ENCODE assay signal across 8 cellular contexts in the genomic region with DNA sequence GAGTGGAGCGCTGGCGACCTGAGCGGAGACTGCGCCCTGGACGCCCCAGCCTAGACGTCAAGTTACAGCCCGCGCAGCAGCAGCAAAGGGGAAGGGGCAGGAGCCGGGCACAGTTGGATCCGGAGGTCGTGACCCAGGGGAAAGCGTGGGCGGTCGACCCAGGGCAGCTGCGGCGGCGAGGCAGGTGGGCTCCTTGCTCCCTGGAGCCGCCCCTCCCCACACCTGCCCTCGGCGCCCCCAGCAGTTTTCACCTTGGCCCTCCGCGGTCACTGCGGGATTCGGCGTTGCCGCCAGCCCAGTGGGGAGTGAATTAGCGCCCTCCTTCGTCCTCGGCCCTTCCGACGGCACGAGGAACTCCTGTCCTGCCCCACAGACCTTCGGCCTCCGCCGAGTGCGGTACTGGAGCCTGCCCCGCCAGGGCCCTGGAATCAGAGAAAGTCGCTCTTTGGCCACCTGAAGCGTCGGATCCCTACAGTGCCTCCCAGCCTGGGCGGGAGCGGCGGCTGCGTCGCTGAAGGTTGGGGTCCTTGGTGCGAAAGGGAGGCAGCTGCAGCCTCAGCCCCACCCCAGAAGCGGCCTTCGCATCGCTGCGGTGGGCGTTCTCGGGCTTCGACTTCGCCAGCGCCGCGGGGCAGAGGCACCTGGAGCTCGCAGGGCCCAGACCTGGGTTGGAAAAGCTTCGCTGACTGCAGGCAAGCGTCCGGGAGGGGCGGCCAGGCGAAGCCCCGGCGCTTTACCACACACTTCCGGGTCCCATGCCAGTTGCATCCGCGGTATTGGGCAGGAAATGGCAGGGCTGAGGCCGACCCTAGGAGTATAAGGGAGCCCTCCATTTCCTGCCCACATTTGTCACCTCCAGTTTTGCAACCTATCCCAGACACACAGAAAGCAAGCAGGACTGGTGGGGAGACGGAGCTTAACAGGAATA. TPM values are rescaled to one million over a fixed set of nuclear protein-coding genes. Genes with fewer than 3 reads are reported as not detected.
DNase-seq lines count a peak whose midpoint lies in the region; ATAC-seq and TF ChIP-seq lines count a peak whose summit lies in the region.

No MANE protein-coding gene starts in this region.

- no peaks in the 10 kb centered on the region for H3K36me3 Mint-ChIP-seq in activated CD4-positive, alpha-beta T cell treated with anti-CD3 and anti-CD28 coated beads for 36 hours (ENCODE audit: low read depth)
- H3K36me3 Mint-ChIP-seq in naive B cell, result peaks cover 0 to 4% of the 10 kb centered on the region in 2 donors

- TF ChIP-seq CTCF in thoracic aorta (IDR thresholded peaks at IDR 0.05), result no peak
- no peak for TF ChIP-seq CTCF in WERI-Rb-1 (IDR thresholded peaks at IDR 0.05; ENCODE audit: low read depth, low read length)

- no peaks in the 10 kb centered on the region for H3K36me3 ChIP-seq in thoracic aorta
- no peaks in the 10 kb centered on the region for H3K36me3 ChIP-seq in WERI-Rb-1

- no peaks in the 10 kb centered on the region for H3K9me3 Mint-ChIP-seq in activated CD4-positive, alpha-beta T cell treated with anti-CD3 and anti-CD28 coated beads for 36 hours (ENCODE audit: low read depth)
- no peaks in the 10 kb centered on the region for H3K9me3 Mint-ChIP-seq in naive B cell

- H3K9me3 ChIP-seq in thoracic aorta (no peaks in the 10 kb centered on the region), WERI-Rb-1 (ENCODE audit: severe bottlenecking) (no peaks in the 10 kb centered on the region)

- POLR2A ChIA-PET in activated CD4-positive, alpha-beta T cell treated with anti-CD3 and anti-CD28 coated beads for 36 hours (lab: Charles Lee), result interaction anchor here (0.6 to 1.3 kb wide), 2 partner anchors 13 to 16 kb away, joined by 3 to 4 read pairs; no protein-coding TSS in a partner anchor

- H3K27me3 Mint-ChIP-seq in activated CD4-positive, alpha-beta T cell treated with anti-CD3 and anti-CD28 coated beads for 36 hours, result peaks cover 12% of the 10 kb centered on the region
- peaks cover 5 to 19% (median 10%) of the 10 kb centered on the region in 3 donors for H3K27me3 Mint-ChIP-seq in naive B cell

- DNase-seq in GF-D8 (lab: John Stamatoyannopoulos, UW) (peak; percentile 94), naive B cell (peak; percentile 82), thoracic aorta (ENCODE audit: low spot score) (no peak), WERI-Rb-1 (no peak), NCI-H187 (lab: John Stamatoyannopoulos, UW) (no peak)
- peak; percentile 74 for DNase-seq in activated CD4-positive, alpha-beta T cell treated with anti-CD3 and anti-CD28 coated beads for 36 hours
- DNase-seq in effector CD4-positive, alpha-beta T cell, result peak; percentile 41

- H3K4me1 ChIP-seq in thoracic aorta (ENCODE audit: control insufficient read depth in 1 of 2, low read depth in 2 of 2), result peaks cover 3 to 34% of the 10 kb centered on the region in 2 donors

- peak overlapping the region; percentile 80 for H3K27ac Mint-ChIP-seq in activated CD4-positive, alpha-beta T cell treated with anti-CD3 and anti-CD28 coated beads for 36 hours
- H3K27ac Mint-ChIP-seq in naive B cell, result peak overlapping the region in 5 of 6 donors; percentile 84 to 99 (median 91)

- intact Hi-C loops in activated CD4-positive, alpha-beta T cell treated with anti-CD3 and anti-CD28 coated beads for 36 hours (cut with DNase I, micrococcal nuclease), result loop anchor here in 1 of 2 experiments (1.0 to 10.0 kb wide), 3 partner anchors 64 to 877 kb away; a partner anchor contains a TSS

- ATAC-seq in HG02943 (IDR thresholded peaks at IDR 0.05; ENCODE audit: low read depth, unreplicated experiment) (peak; percentile 81), naive B cell (ENCODE audit: low read depth in 2 of 2) (peak; percentile 88 to 89), thoracic aorta (ENCODE audit: insufficient number of reproducible peaks, low FRiP score, low read depth) (no peak)
- ATAC-seq in activated CD4-positive, alpha-beta T cell treated with anti-CD3 and anti-CD28 coated beads for 36 hours, result peak; percentile 83

- peak overlapping the region; percentile 63 for H3K4me3 Mint-ChIP-seq in activated CD4-positive, alpha-beta T cell treated with anti-CD3 and anti-CD28 coated beads for 36 hours
- H3K4me3 Mint-ChIP-seq in naive B cell, result peak overlapping the region; percentile 82 to 96 (median 92)

- H3K27me3 ChIP-seq in thoracic aorta (replicated peaks; ENCODE audit: insufficient read depth) (peaks cover 5% of the 10 kb centered on the region), WERI-Rb-1 (ENCODE audit: insufficient read depth, low read depth, severe bottlenecking) (no peaks in the 10 kb centered on the region)

- H3K4me3 ChIP-seq in thoracic aorta, result peak overlapping the region; percentile 75
- H3K4me3 ChIP-seq in WERI-Rb-1 (ENCODE audit: low read depth, low read length), result no peak overlapping the region

- peaks cover 20% of the 10 kb centered on the region for H3K4me1 Mint-ChIP-seq in activated CD4-positive, alpha-beta T cell treated with anti-CD3 and anti-CD28 coated beads for 36 hours
- H3K4me1 Mint-ChIP-seq in naive B cell, result peaks cover 29 to 38% (median 31%) of the 10 kb centered on the region in 3 donors

- CTCF ChIA-PET in activated CD4-positive, alpha-beta T cell treated with anti-CD3 and anti-CD28 coated beads for 36 hours (lab: Charles Lee), result interaction anchor here (0.6 to 1.6 kb wide), 9 partner anchors 9 to 190 kb away, joined by 4 to 11 read pairs (median 5); no protein-coding TSS in a partner anchor

- no peak overlapping the region for H3K27ac ChIP-seq in thoracic aorta
- no peak overlapping the region for H3K27ac ChIP-seq in WERI-Rb-1

RNA-seq across cellular contexts. Expression of a gene that starts 4.2 kb away (rescaled TPM):
- total RNA-seq in activated CD4-positive, alpha-beta T cell treated with anti-CD3 and anti-CD28 coated beads for 36 hours, result under 1 TPM; 0.53 to 0.58 TPM
- polyA plus RNA-seq in naive B cell (ENCODE audit: low read depth in 6 of 6), result under 1 TPM in 4 of 6 donors, not detected in 2; 0.16 to 0.62 (median 0.24) TPM
- total RNA-seq in thoracic aorta, result 1 to 10 TPM in 1 of 2 donors, not detected in 1; 4.7 TPM

RNA-seq across cellular contexts. Expression of a gene that starts 19.7 kb away (rescaled TPM):
- 10 to 100 TPM; 21.1 to 23.4 TPM for total RNA-seq in activated CD4-positive, alpha-beta T cell treated with anti-CD3 and anti-CD28 coated beads for 36 hours
- 10 to 100 TPM in 1 of 6 donors, 1 to 10 TPM in 5; 4.8 to 13.0 (median 6.7) TPM for polyA plus RNA-seq in naive B cell (ENCODE audit: low read depth in 6 of 6)
- 10 to 100 TPM; 21.0 to 39.0 TPM for total RNA-seq in thoracic aorta

RNA-seq across cellular contexts. Expression of a gene that starts 20.1 kb away (rescaled TPM):
- 10 to 100 TPM; 26.5 to 28.1 TPM for total RNA-seq in activated CD4-positive, alpha-beta T cell treated with anti-CD3 and anti-CD28 coated beads for 36 hours
- polyA plus RNA-seq in naive B cell (ENCODE audit: low read depth in 6 of 6), result 10 to 100 TPM; 17.1 to 29.0 (median 22.6) TPM
- 10 to 100 TPM; 62.4 to 62.6 TPM for total RNA-seq in thoracic aorta

Comparison
In these comparisons a context has a peak if more than half of its experiments do, and no peak if none do; other contexts are left out.
1. DNase-seq: peak in GF-D8 (single experiment), activated CD4-positive, alpha-beta T cell treated with anti-CD3 and anti-CD28 coated beads for 36 hours (single experiment), effector CD4-positive, alpha-beta T cell (single experiment) and naive B cell (single experiment); none in thoracic aorta (single experiment), WERI-Rb-1 (single experiment) and NCI-H187 (0 of 2).